ENCODE assay signal across 12 cellular contexts in the genomic region with DNA sequence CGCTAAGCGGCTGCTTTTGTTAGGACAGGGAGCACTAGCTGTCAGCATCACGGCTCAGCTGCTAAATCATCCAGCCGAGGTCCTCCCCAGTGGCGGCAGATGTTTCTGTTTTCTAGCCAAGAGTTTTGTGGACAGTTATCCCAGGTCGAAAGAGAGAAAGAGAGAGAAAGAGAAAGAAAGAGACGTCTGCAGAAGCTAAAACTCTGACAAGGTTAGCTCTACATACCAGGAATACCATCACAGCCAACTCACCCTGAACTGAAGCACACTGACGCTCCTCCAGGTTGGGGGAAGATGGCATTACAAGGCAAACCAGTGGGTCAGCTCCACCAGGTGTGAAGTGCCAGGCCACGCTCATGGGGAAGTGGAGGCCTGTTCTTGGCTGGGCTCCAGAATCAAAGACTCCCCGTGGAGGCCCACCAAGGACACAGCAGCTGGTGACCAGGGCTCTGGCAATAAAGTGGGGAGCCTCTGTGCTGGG.
DNase-seq lines count a peak whose midpoint lies in the region; ATAC-seq and TF ChIP-seq lines count a peak whose summit lies in the region.
"Had no signal": no experiment of that assay in that cellular context is flagged by ENCODE, and none has a peak within 500 bp of the region (broad histone marks: within the 10 kb centered on the region; RNA-seq: fewer than 3 reads in every experiment).

No MANE protein-coding gene starts in this region.

- no peaks in the 10 kb centered on the region for H3K36me3 Mint-ChIP-seq in chondrocyte (ENCODE audit: low read depth)
- H3K36me3 Mint-ChIP-seq in type B pancreatic cell = no peaks in the 10 kb centered on the region

- H3K4me3 Mint-ChIP-seq in chondrocyte (ENCODE audit: unreplicated experiment) = peak overlapping the region; percentile 23
- no peak overlapping the region for H3K4me3 Mint-ChIP-seq in type B pancreatic cell

- no peak for TF ChIP-seq POLR2A in right lobe of liver (IDR thresholded peaks at IDR 0.05)

- H3K27me3 ChIP-seq in right lobe of liver = no peaks in the 10 kb centered on the region

- no peaks in the 10 kb centered on the region for H3K36me3 ChIP-seq in right lobe of liver

- intact Hi-C loops in right lobe of liver (cut with DNase I) = loop anchor here in 1 of 2 donors (10.0 kb wide), 1 partner anchor 83 kb away; no protein-coding TSS in a partner anchor

- DNase-seq in chondrocyte (ENCODE audit: low spot score) = no peak
- no peak for DNase-seq in right lobe of liver
- no peak for DNase-seq in type B pancreatic cell (ENCODE audit: extremely low spot score, unreplicated experiment)
- DNase-seq in SW480 (ENCODE audit: low spot score) = no peak
- no peak for DNase-seq in KG1 (lab: John Stamatoyannopoulos, UW)
- DNase-seq: activated CD8-positive, alpha-beta memory T cell treated with anti-CD3 and anti-CD28 coated beads, Interleukin-2, amount 50 U/mL, for 4 hours; left cardiac atrium; RPMI8226; stimulated activated CD4-positive, alpha-beta T cell treated with anti-CD3 and anti-CD28 coated beads, Interleukin-4, amount 100 ng/mL, for 4 hours had no signal

- H3K4me1 Mint-ChIP-seq in chondrocyte (ENCODE audit: low read depth) = peaks cover 48% of the 10 kb centered on the region
- peaks cover 32% of the 10 kb centered on the region for H3K4me1 Mint-ChIP-seq in type B pancreatic cell (ENCODE audit: unreplicated experiment)

- no peaks in the 10 kb centered on the region for H3K9me3 ChIP-seq in right lobe of liver

- TF ChIP-seq CTCF in chondrocyte (IDR thresholded peaks at IDR 0.05) = no peak
- TF ChIP-seq CTCF in right lobe of liver (IDR thresholded peaks at IDR 0.05) = no peak
- TF ChIP-seq CTCF in type B pancreatic cell (conservative IDR thresholded peaks at IDR 0.05) = no peak

- H3K9me3 Mint-ChIP-seq in chondrocyte (ENCODE audit: low read depth) (peaks cover 3% of the 10 kb centered on the region), type B pancreatic cell (no peaks in the 10 kb centered on the region)

- no peak overlapping the region for H3K4me3 ChIP-seq in right lobe of liver

- H3K4me1 ChIP-seq in right lobe of liver = peaks cover 0 to 38% (median 18%) of the 10 kb centered on the region in 4 donors

- peak overlapping the region; percentile 73 for H3K27ac Mint-ChIP-seq in chondrocyte (ENCODE audit: unreplicated experiment)
- H3K27ac Mint-ChIP-seq in type B pancreatic cell = peak overlapping the region; percentile 2

- TF ChIP-seq RAD21 in Ishikawa (IDR thresholded peaks at IDR 0.05; ENCODE audit: low read depth) = no peak

- peak; percentile 3 to 25 (median 14) for ATAC-seq in right lobe of liver
- ATAC-seq in GM21825 (IDR thresholded peaks at IDR 0.05; ENCODE audit: unreplicated experiment) = no peak
- ATAC-seq: esophagus mucosa had no signal

- 43% methylated on average over 10 of the region's 10 CpGs for WGBS in right lobe of liver (ENCODE audit: insufficient coverage, low coverage, low lambda C conversion rate, missing lambda C conversion rate)

- TF ChIP-seq EP300 in Ishikawa (IDR thresholded peaks at IDR 0.05; ENCODE audit: borderline replicate concordance) = no peak

- no peaks in the 10 kb centered on the region for H3K27me3 Mint-ChIP-seq in chondrocyte (ENCODE audit: low read depth)
- no peaks in the 10 kb centered on the region for H3K27me3 Mint-ChIP-seq in type B pancreatic cell

- H3K27ac ChIP-seq in right lobe of liver = peak overlapping the region in 2 of 3 donors; percentile 86 to 92

TF ChIP-seq in Ishikawa, 13 proteins besides CTCF, POLR2A, EP300 and RAD21:
- TF ChIP-seq TAF1 (IDR thresholded peaks at IDR 0.05; ENCODE audit: low read depth) (no peak), ZBTB7A (IDR thresholded peaks at IDR 0.05; ENCODE audit: low read depth) (no peak), NFIC (IDR thresholded peaks at IDR 0.05) (peak; percentile 68), EGR1 (IDR thresholded peaks at IDR 0.05) (no peak), TEAD4 (IDR thresholded peaks at IDR 0.05) (peak; percentile 89), TCF12 (IDR thresholded peaks at IDR 0.05; ENCODE audit: low read depth) (0 out of 2 replicates have a peak, but pooled peaks have one; percentile 28), YY1 (IDR thresholded peaks at IDR 0.05; ENCODE audit: low read depth) (no peak), CREB1 (IDR thresholded peaks at IDR 0.05; ENCODE audit: low read depth) (no peak), FOXM1 (IDR thresholded peaks at IDR 0.05; ENCODE audit: borderline replicate concordance, low read depth) (no peak)
- TF ChIP-seq, protein P1, sequence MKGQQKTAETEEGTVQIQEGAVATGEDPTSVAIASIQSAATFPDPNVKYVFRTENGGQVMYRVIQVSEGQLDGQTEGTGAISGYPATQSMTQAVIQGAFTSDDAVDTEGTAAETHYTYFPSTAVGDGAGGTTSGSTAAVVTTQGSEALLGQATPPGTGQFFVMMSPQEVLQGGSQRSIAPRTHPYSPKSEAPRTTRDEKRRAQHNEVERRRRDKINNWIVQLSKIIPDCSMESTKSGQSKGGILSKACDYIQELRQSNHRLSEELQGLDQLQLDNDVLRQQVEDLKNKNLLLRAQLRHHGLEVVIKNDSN (IDR thresholded peaks at IDR 0.05) = no peak
- TF ChIP-seq, protein P2, sequence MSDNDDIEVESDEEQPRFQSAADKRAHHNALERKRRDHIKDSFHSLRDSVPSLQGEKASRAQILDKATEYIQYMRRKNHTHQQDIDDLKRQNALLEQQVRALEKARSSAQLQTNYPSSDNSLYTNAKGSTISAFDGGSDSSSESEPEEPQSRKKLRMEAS (IDR thresholded peaks at IDR 0.05) = peak; percentile 41; the same call in 1 of the 2 replicates
- TF ChIP-seq, protein P3, sequence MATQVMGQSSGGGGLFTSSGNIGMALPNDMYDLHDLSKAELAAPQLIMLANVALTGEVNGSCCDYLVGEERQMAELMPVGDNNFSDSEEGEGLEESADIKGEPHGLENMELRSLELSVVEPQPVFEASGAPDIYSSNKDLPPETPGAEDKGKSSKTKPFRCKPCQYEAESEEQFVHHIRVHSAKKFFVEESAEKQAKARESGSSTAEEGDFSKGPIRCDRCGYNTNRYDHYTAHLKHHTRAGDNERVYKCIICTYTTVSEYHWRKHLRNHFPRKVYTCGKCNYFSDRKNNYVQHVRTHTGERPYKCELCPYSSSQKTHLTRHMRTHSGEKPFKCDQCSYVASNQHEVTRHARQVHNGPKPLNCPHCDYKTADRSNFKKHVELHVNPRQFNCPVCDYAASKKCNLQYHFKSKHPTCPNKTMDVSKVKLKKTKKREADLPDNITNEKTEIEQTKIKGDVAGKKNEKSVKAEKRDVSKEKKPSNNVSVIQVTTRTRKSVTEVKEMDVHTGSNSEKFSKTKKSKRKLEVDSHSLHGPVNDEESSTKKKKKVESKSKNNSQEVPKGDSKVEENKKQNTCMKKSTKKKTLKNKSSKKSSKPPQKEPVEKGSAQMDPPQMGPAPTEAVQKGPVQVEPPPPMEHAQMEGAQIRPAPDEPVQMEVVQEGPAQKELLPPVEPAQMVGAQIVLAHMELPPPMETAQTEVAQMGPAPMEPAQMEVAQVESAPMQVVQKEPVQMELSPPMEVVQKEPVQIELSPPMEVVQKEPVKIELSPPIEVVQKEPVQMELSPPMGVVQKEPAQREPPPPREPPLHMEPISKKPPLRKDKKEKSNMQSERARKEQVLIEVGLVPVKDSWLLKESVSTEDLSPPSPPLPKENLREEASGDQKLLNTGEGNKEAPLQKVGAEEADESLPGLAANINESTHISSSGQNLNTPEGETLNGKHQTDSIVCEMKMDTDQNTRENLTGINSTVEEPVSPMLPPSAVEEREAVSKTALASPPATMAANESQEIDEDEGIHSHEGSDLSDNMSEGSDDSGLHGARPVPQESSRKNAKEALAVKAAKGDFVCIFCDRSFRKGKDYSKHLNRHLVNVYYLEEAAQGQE (IDR thresholded peaks at IDR 0.05; ENCODE audit: low read depth) = no peak
